Comparison of ENCODE assay signal across 17 cellular contexts in the genomic region with DNA sequence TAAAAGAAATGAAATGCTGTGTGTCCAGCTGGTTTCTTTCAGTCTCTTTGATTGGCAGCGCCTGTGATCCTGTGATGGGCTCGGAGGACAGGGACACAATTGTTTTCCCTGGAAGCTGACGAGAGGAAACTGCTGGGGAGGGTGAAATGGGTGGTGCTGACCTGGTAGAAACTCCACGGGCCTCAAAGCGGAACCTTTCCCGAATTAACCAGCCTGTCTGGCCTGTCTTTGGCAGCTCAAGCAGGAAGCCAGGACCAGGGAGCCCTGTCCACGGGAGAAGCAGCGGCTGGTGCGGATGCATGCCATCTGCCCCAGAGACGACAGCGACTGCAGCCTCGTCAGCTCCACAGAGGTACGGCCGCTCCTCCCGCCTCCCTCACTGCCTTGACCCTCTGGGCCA. TPM values are rescaled to one million over a fixed set of nuclear protein-coding genes. Genes with fewer than 3 reads are reported as not detected.
DNase-seq lines count a peak whose midpoint lies in the region; ATAC-seq, FAIRE-seq and TF ChIP-seq lines count a peak whose summit lies in the region.
"Had no signal": no experiment of that assay in that cellular context is flagged by ENCODE, and none has a peak within 500 bp of the region (broad histone marks: within the 10 kb centered on the region; RNA-seq: fewer than 3 reads in every experiment).

No MANE protein-coding gene starts in this region.

- H4K20me1 ChIP-seq in BLaER1, result no peaks in the 10 kb centered on the region

- H3K4me3 ChIP-seq in BLaER1 (no peak overlapping the region), bronchial epithelial cell (ENCODE audit: low read depth, low read length) (peak overlapping the region; percentile 11), pancreas (no peak overlapping the region)
- H3K4me3 ChIP-seq: tibial artery had no signal

- no peak overlapping the region for H3K9ac ChIP-seq in BLaER1

- WGBS in pancreas, 2 donors, result 33 to 34% methylated on average over 15 of the region's 15 CpGs

- no peak for FAIRE-seq in bronchial epithelial cell (lab: Jason Lieb, UNC)
- FAIRE-seq in pancreas (lab: Jason Lieb, UNC), result no peak
- FAIRE-seq: colon had no signal

- peaks cover 15% of the 10 kb centered on the region for H3K27me3 ChIP-seq in BLaER1
- H3K27me3 ChIP-seq in bronchial epithelial cell (ENCODE audit: control insufficient read depth, insufficient read depth, low read length), result peaks cover 2% of the 10 kb centered on the region
- H3K27me3 ChIP-seq in pancreas, result no peaks in the 10 kb centered on the region

- ATAC-seq in left ventricle myocardium superior (peak; percentile 24), pancreas (peak in 3 of 4 donors; percentile 46 to 51 (median 47)), HG03095 (IDR thresholded peaks at IDR 0.05; ENCODE audit: unreplicated experiment) (no peak)

- in situ Hi-C loops in KBM-7 (cut with MboI; ENCODE audit: low pct_unique_long_range_greater_than_20kb, low sequenced_read_pairs), result no loop called here

- no peaks in the 10 kb centered on the region for H3K9me3 ChIP-seq in BLaER1
- no peaks in the 10 kb centered on the region for H3K9me3 ChIP-seq in pancreas
- H3K9me3 ChIP-seq: heart left ventricle, tibial artery had no signal

- peak; percentile 14 for DNase-seq in bronchial epithelial cell (ENCODE audit: low read depth)
- no peak for DNase-seq in left ventricle myocardium superior
- peak in 1 of 6 donors; percentile 34 for DNase-seq in pancreas
- no peak for DNase-seq in KBM-7
- DNase-seq in GF-D8 (lab: John Stamatoyannopoulos, UW), result no peak
- DNase-seq in T-helper 2 cell, result no peak
- DNase-seq: activated CD4-positive, alpha-beta T cell treated with anti-CD3 and anti-CD28 coated beads, Interleukin-2, amount 50 U/mL, for 1 hour; activated effector memory CD4-positive, alpha-beta T cell treated with Interleukin-2 at 50 U/mL for 16 hours; DMS153; NCI-H187; T-helper 1 cell; tibial artery had no signal

- peak overlapping the region; percentile 68 for H3K4me2 ChIP-seq in BLaER1

- H3K36me3 ChIP-seq in BLaER1, result no peaks in the 10 kb centered on the region
- H3K36me3 ChIP-seq in bronchial epithelial cell (ENCODE audit: control insufficient read depth, insufficient read depth, low read length), result no peaks in the 10 kb centered on the region
- no peaks in the 10 kb centered on the region for H3K36me3 ChIP-seq in pancreas
- H3K36me3 ChIP-seq: heart left ventricle, tibial artery had no signal

- intact Hi-C loops in left ventricle myocardium superior (cut with micrococcal nuclease) (no loop called here), pancreas (cut with DNase I) (loop anchor here in 1 of 3 donors (10.0 kb wide), 1 partner anchor 63 kb away; no protein-coding TSS in a partner anchor)

- no peak overlapping the region for H3K27ac ChIP-seq in BLaER1
- H3K27ac ChIP-seq in pancreas, result peak overlapping the region in 3 of 4 donors; percentile 33 to 44 (median 44)
- H3K27ac ChIP-seq: tibial artery had no signal

- peaks cover 33% of the 10 kb centered on the region for H3K4me1 ChIP-seq in BLaER1
- H3K4me1 ChIP-seq in pancreas, result peaks cover 0 to 6% (median 0%) of the 10 kb centered on the region in 3 donors

- TF ChIP-seq CTCF in bronchial epithelial cell (IDR thresholded peaks at IDR 0.05; ENCODE audit: insufficient read depth, low read length, severe bottlenecking) (no peak), pancreas (IDR thresholded peaks at IDR 0.05) (no peak)

RNA-seq across cellular contexts. Expression of gene CARD14, which starts 22.4 kb away (rescaled TPM):
- total RNA-seq in bronchial epithelial cell (1.6 and 8.7 TPM in 2 replicates), left ventricle myocardium superior (not detected), pancreas (under 1 TPM in 3 of 6 donors, not detected in 3; 0.06 to 0.32 (median 0.28) TPM)
- polyA plus RNA-seq in pancreas, result under 1 TPM; 0.23 to 0.33 TPM
- polyA plus RNA-seq: IgD-negative memory B cell had no signal

RNA-seq across cellular contexts. Expression of gene SGSH, which starts 27.9 kb away (rescaled TPM):
- total RNA-seq in bronchial epithelial cell, result 6.1 and 9.6 TPM in 2 replicates
- total RNA-seq in left ventricle myocardium superior, result 11.4 TPM
- total RNA-seq in pancreas, result 10 to 100 TPM; 21.4 to 40.3 (median 25.5) TPM
- 10 to 100 TPM; 52.9 to 65.2 TPM for polyA plus RNA-seq in pancreas

RNA-seq across cellular contexts. Expression of gene SLC26A11, which starts 28.0 kb away (rescaled TPM):
- 1.3 and 2.6 TPM in 2 replicates for total RNA-seq in bronchial epithelial cell
- total RNA-seq in left ventricle myocardium superior, result 10.6 TPM
- total RNA-seq in pancreas, result 10 to 100 TPM in 1 of 6 donors, 1 to 10 TPM in 5; 5.1 to 11.9 (median 8.3) TPM
- 10 to 100 TPM; 19.3 to 23.6 TPM for polyA plus RNA-seq in pancreas

RNA-seq across cellular contexts. Expression of gene EIF4A3, which starts 45.3 kb away (rescaled TPM):
- 101 and 176 TPM in 2 replicates for total RNA-seq in bronchial epithelial cell
- total RNA-seq in left ventricle myocardium superior, result 31.6 TPM
- total RNA-seq in pancreas, result 10 to 100 TPM; 16.2 to 32.3 (median 30.2) TPM
- polyA plus RNA-seq in pancreas, result 10 to 100 TPM; 16.5 to 37.2 TPM
